In the genomic region with DNA sequence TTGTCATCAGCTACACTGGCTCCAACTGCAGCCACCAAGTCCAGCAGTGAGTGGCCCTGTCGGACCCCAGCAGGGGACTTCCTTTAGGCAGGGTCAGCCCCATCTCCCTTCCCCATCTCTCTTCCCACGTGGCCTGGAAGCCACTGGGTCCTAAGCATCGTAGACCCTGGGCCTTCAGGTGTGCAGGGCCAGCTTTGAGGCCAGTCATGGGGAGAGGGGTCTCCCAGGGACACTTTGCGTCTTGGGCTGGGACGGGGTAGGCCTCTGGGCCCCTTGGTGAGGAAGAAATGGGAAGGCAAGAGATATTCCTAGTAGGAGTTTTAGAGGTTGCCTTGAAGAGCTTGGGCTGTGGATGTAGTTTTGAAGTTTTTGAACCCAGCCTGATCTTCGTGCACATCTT, we compare ENCODE assay signal across 15 cellular contexts. TPM values are rescaled to one million over a fixed set of nuclear protein-coding genes. Genes with fewer than 3 reads are reported as not detected.
DNase-seq lines count a peak whose midpoint lies in the region; ATAC-seq, FAIRE-seq and TF ChIP-seq lines count a peak whose summit lies in the region.
"Had no signal": no experiment of that assay in that cellular context is flagged by ENCODE, and none has a peak within 500 bp of the region (broad histone marks: within the 10 kb centered on the region; RNA-seq: fewer than 3 reads in every experiment).

No MANE protein-coding gene starts in this region.

- H4K20me1 ChIP-seq in K562 (replicated peaks; ENCODE audit: control insufficient read depth, insufficient read depth, low read length), result no peaks in the 10 kb centered on the region
- H4K20me1 ChIP-seq: BLaER1 had no signal

- no peak overlapping the region for H2AFZ ChIP-seq in K562 (ENCODE audit: low read depth, low read length)
- no peak overlapping the region for H2AFZ ChIP-seq in mesenchymal stem cell (ENCODE audit: low read depth, low read length)
- H2AFZ ChIP-seq: GM23338 had no signal

- no peak overlapping the region for H3K23ac ChIP-seq in mesenchymal stem cell (ENCODE audit: low read length in 2 of 2)

- 87% methylated on average over 6 of the region's 6 CpGs for whole genome bisulfite sequencing in K562 (ENCODE audit: insufficient coverage, low coverage, missing lambda C conversion rate)
- 98% methylated on average over 6 of the region's 6 CpGs for WGBS in mesenchymal stem cell
- 90% methylated on average over 6 of the region's 6 CpGs for WGBS in thyroid gland, 2 donors

- no peak overlapping the region for H2BK120ac ChIP-seq in mesenchymal stem cell (ENCODE audit: low read depth, low read length)

- H3K9me3 ChIP-seq in K562 (replicated peaks; ENCODE audit: control insufficient read depth, insufficient read depth, low read depth, low read length), result no peaks in the 10 kb centered on the region
- no peaks in the 10 kb centered on the region for H3K9me3 ChIP-seq in mesenchymal stem cell (ENCODE audit: control insufficient read depth, low read length)
- no peaks in the 10 kb centered on the region for H3K9me3 ChIP-seq in thyroid gland

- no peak overlapping the region for H3K4ac ChIP-seq in mesenchymal stem cell (ENCODE audit: low read depth in 1 of 2, low read length in 2 of 2)

- H3K18ac ChIP-seq in mesenchymal stem cell (ENCODE audit: low read depth in 1 of 2, low read length in 2 of 2), result no peak overlapping the region

- H3K14ac ChIP-seq in mesenchymal stem cell (ENCODE audit: low read length in 2 of 2), result no peak overlapping the region

- no peak overlapping the region for H2AK5ac ChIP-seq in mesenchymal stem cell (ENCODE audit: low read length, severe bottlenecking)

- no peak for TF ChIP-seq RAD21 in K562 (CRISPR knock-in tag; conservative IDR thresholded peaks at IDR 0.05 in 1 of 2, IDR thresholded peaks at IDR 0.05 in 1 of 2)

- H2BK12ac ChIP-seq in mesenchymal stem cell (ENCODE audit: low read length in 2 of 2), result no peak overlapping the region

- POLR2A ChIA-PET in activated CD8-positive, alpha-beta T cell treated with anti-CD3 and anti-CD28 coated beads, Interleukin-2, amount 10 ng/mL, durations not matched to agents 7 days and 5 days (lab: Charles Lee), result no interaction called here
- POLR2A ChIA-PET in activated CD8-positive, alpha-beta T cell treated with anti-CD3 and anti-CD28 coated beads for 36 hours (lab: Charles Lee), result no interaction called here
- POLR2A ChIA-PET in K562 (lab: Yijun Ruan, JAX), result no interaction called here

- peaks cover 87% of the 10 kb centered on the region for H3K36me3 ChIP-seq in K562 (ENCODE audit: control insufficient read depth, insufficient read depth, low read length)
- peaks cover 79 to 83% of the 10 kb centered on the region in 2 experiments for H3K36me3 ChIP-seq in mesenchymal stem cell (ENCODE audit: control insufficient read depth in 1 of 2, insufficient read depth in 2 of 2, low read depth in 1 of 2, low read length in 2 of 2)
- H3K36me3 ChIP-seq in thyroid gland, result peaks cover 75 to 80% of the 10 kb centered on the region in 2 donors

- H3K4me3 Mint-ChIP-seq in activated CD8-positive, alpha-beta T cell treated with anti-CD3 and anti-CD28 coated beads, Interleukin-2, amount 10 ng/mL, durations not matched to agents 7 days and 5 days, result no peak overlapping the region
- H3K4me3 Mint-ChIP-seq in activated CD8-positive, alpha-beta T cell treated with anti-CD3 and anti-CD28 coated beads for 36 hours, result no peak overlapping the region
- H3K4me3 Mint-ChIP-seq: GM23338, H9 had no signal

- peaks cover 83% of the 10 kb centered on the region for H3K36me3 Mint-ChIP-seq in activated CD8-positive, alpha-beta T cell treated with anti-CD3 and anti-CD28 coated beads, Interleukin-2, amount 10 ng/mL, durations not matched to agents 7 days and 5 days (ENCODE audit: low read depth)
- peaks cover 50% of the 10 kb centered on the region for H3K36me3 Mint-ChIP-seq in activated CD8-positive, alpha-beta T cell treated with anti-CD3 and anti-CD28 coated beads for 36 hours (ENCODE audit: low read depth)

- intact Hi-C loops in activated CD8-positive, alpha-beta T cell treated with anti-CD3 and anti-CD28 coated beads for 36 hours (cut with micrococcal nuclease), result no loop called here
- intact Hi-C loops in K562 (cut with micrococcal nuclease), result no loop called here
- intact Hi-C loops in thyroid gland (cut with DNase I), result no loop called here

- in situ Hi-C loops in K562 (cut with MboI), result no loop called here

- no peak overlapping the region for H3K4me2 ChIP-seq in K562 (ENCODE audit: insufficient read depth, low read length)
- H3K4me2 ChIP-seq in mesenchymal stem cell (ENCODE audit: low read length, poor library complexity, severe bottlenecking), result no peak overlapping the region
- H3K4me2 ChIP-seq: BLaER1, GM23338 had no signal

- TF ChIP-seq EP300 in K562 (IDR thresholded peaks at IDR 0.05; ENCODE audit: low read length), result no peak

- peak overlapping the region; percentile 12 for H2BK5ac ChIP-seq in mesenchymal stem cell (ENCODE audit: low read depth, low read length, poor library complexity, severe bottlenecking)

- no peak overlapping the region for H3K27ac ChIP-seq in K562 (ENCODE audit: extremely low read depth, low read depth, low read length)
- H3K27ac ChIP-seq in mesenchymal stem cell (ENCODE audit: low read length, poor library complexity, severe bottlenecking), result no peak overlapping the region
- H3K27ac ChIP-seq in thyroid gland, result peak overlapping the region in 2 of 3 donors; percentile 70 to 95
- H3K27ac ChIP-seq: BLaER1 had no signal

- no TSS peak for BruUV-seq in K562 (replicated peaks; lab: Mats Ljungman, UMichigan)

- no peak overlapping the region for H4K91ac ChIP-seq in mesenchymal stem cell (ENCODE audit: low read length)

- no peak for TF ChIP-seq CTCF in activated CD8-positive, alpha-beta T cell treated with anti-CD3 and anti-CD28 coated beads for 36 hours (IDR thresholded peaks at IDR 0.05)
- TF ChIP-seq CTCF in K562 (IDR thresholded peaks at IDR 0.05 in 2 of 3, conservative IDR thresholded peaks at IDR 0.05 in 1 of 3; ENCODE audit: insufficient read depth in 2 of 3, low read depth in 1 of 3, low read length in 3 of 3) (no peak), thyroid gland (IDR thresholded peaks at IDR 0.05) (no peak)

- H3K9me3 Mint-ChIP-seq in activated CD8-positive, alpha-beta T cell treated with anti-CD3 and anti-CD28 coated beads, Interleukin-2, amount 10 ng/mL, durations not matched to agents 7 days and 5 days (ENCODE audit: insufficient read depth), result no peaks in the 10 kb centered on the region
- no peaks in the 10 kb centered on the region for H3K9me3 Mint-ChIP-seq in activated CD8-positive, alpha-beta T cell treated with anti-CD3 and anti-CD28 coated beads for 36 hours

- peaks cover 4% of the 10 kb centered on the region for H3K4me1 Mint-ChIP-seq in activated CD8-positive, alpha-beta T cell treated with anti-CD3 and anti-CD28 coated beads, Interleukin-2, amount 10 ng/mL, durations not matched to agents 7 days and 5 days (ENCODE audit: low read depth)
- peaks cover 2% of the 10 kb centered on the region for H3K4me1 Mint-ChIP-seq in activated CD8-positive, alpha-beta T cell treated with anti-CD3 and anti-CD28 coated beads for 36 hours (ENCODE audit: low read depth)
- H3K4me1 Mint-ChIP-seq: GM23338, H9 had no signal

- H3K27me3 Mint-ChIP-seq in activated CD8-positive, alpha-beta T cell treated with anti-CD3 and anti-CD28 coated beads, Interleukin-2, amount 10 ng/mL, durations not matched to agents 7 days and 5 days (ENCODE audit: low read depth), result no peaks in the 10 kb centered on the region
- H3K27me3 Mint-ChIP-seq in activated CD8-positive, alpha-beta T cell treated with anti-CD3 and anti-CD28 coated beads for 36 hours, result no peaks in the 10 kb centered on the region

- H3K9me1 ChIP-seq in K562 (ENCODE audit: control insufficient read depth, insufficient read depth, low read length), result no peaks in the 10 kb centered on the region

- no peak overlapping the region for H3K4me3 ChIP-seq in K562
- no peak overlapping the region for H3K4me3 ChIP-seq in mesenchymal stem cell (ENCODE audit: insufficient read depth in 1 of 2, low read depth in 1 of 2, low read length in 2 of 2)
- H3K4me3 ChIP-seq in thyroid gland (replicated peaks in 1 of 3), result no peak overlapping the region
- H3K4me3 ChIP-seq: BLaER1, GM23338 had no signal

- CTCF ChIA-PET in activated CD8-positive, alpha-beta T cell treated with anti-CD3 and anti-CD28 coated beads, Interleukin-2, amount 10 ng/mL, durations not matched to agents 7 days and 5 days (lab: Charles Lee), result no interaction called here
- CTCF ChIA-PET in activated CD8-positive, alpha-beta T cell treated with anti-CD3 and anti-CD28 coated beads for 36 hours (lab: Charles Lee), result interaction anchor here (1.5 kb wide), 1 partner anchor 169 kb away, joined by 3 read pairs; no protein-coding TSS in a partner anchor
- CTCF ChIA-PET in K562 (lab: Yijun Ruan, JAX; ENCODE audit: low intra/inter-chr PET ratio), result no interaction called here

- 0 out of 4 replicates have a peak overlapping the region, but pooled peaks of 1 of the 2 experiments have one; percentile 66 for H3K9ac ChIP-seq in K562 (ENCODE audit: insufficient read depth in 1 of 2, low read depth in 2 of 2, low read length in 2 of 2)
- no peak overlapping the region for H3K9ac ChIP-seq in mesenchymal stem cell (ENCODE audit: low read length)
- H3K9ac ChIP-seq: BLaER1 had no signal

- no peak overlapping the region for H2BK15ac ChIP-seq in mesenchymal stem cell (ENCODE audit: low read depth, poor library complexity, severe bottlenecking)

- H3K79me2 ChIP-seq in K562 (ENCODE audit: control insufficient read depth, insufficient read depth, low read length), result peaks cover 11% of the 10 kb centered on the region; the same call in 2 of the 3 replicates

- no peaks in the 10 kb centered on the region for H3K27me3 ChIP-seq in K562 (ENCODE audit: control insufficient read depth in 2 of 2, insufficient read depth in 2 of 2, low read length in 2 of 2)
- no peaks in the 10 kb centered on the region for H3K27me3 ChIP-seq in mesenchymal stem cell (ENCODE audit: control insufficient read depth in 1 of 2, insufficient read depth in 1 of 2, low read length in 2 of 2)
- H3K27me3 ChIP-seq in thyroid gland, result no peaks in the 10 kb centered on the region
- H3K27me3 ChIP-seq: BLaER1 had no signal

- no peak for FAIRE-seq in K562 (lab: Jason Lieb, UNC)
- FAIRE-seq: GM18507 had no signal

- no peak overlapping the region for H4K8ac ChIP-seq in mesenchymal stem cell (ENCODE audit: low read length)

- no peak for DNase-seq in activated CD8-positive, alpha-beta T cell treated with anti-CD3 and anti-CD28 coated beads, Interleukin-2, amount 10 ng/mL, durations not matched to agents 7 days and 5 days
- no peak for DNase-seq in activated CD8-positive, alpha-beta T cell treated with anti-CD3 and anti-CD28 coated beads for 36 hours
- DNase-seq in K562 (ENCODE audit: extremely low read depth in 1 of 4, low spot score in 3 of 4) (no peak), mesenchymal stem cell (no peak), thyroid gland (no peak), epidermal melanocyte (ENCODE audit: insufficient read length, low spot score) (no peak), NCI-H526 (lab: John Stamatoyannopoulos, UW) (no peak)
- DNase-seq: 8988T, AML-193, DMS53, H9 had no signal

- peak overlapping the region; percentile 34 for H3K27ac Mint-ChIP-seq in activated CD8-positive, alpha-beta T cell treated with anti-CD3 and anti-CD28 coated beads, Interleukin-2, amount 10 ng/mL, durations not matched to agents 7 days and 5 days
- no peak overlapping the region for H3K27ac Mint-ChIP-seq in activated CD8-positive, alpha-beta T cell treated with anti-CD3 and anti-CD28 coated beads for 36 hours
- H3K27ac Mint-ChIP-seq: GM23338, H9 had no signal

- no peak for ATAC-seq in activated CD8-positive, alpha-beta T cell treated with anti-CD3 and anti-CD28 coated beads, Interleukin-2, amount 10 ng/mL, durations not matched to agents 7 days and 5 days
- no peak for ATAC-seq in activated CD8-positive, alpha-beta T cell treated with anti-CD3 and anti-CD28 coated beads for 36 hours
- ATAC-seq in K562 (no peak), HG02642 (IDR thresholded peaks at IDR 0.05; ENCODE audit: poor library complexity, unreplicated experiment) (no peak)
- ATAC-seq: GM23338 had no signal

- H3K79me1 ChIP-seq in mesenchymal stem cell (replicated peaks; ENCODE audit: low read length, poor library complexity, severe bottlenecking), result peaks cover 18% of the 10 kb centered on the region

- TF ChIP-seq POLR2A in K562 (conservative IDR thresholded peaks at IDR 0.05), result no peak
- no peak for TF ChIP-seq POLR2A in thyroid gland (IDR thresholded peaks at IDR 0.05)

- H3K4me1 ChIP-seq in K562 (replicated peaks in 1 of 2; ENCODE audit: control insufficient read depth in 2 of 2, insufficient read depth in 2 of 2, low read length in 2 of 2) (peaks cover 25 to 36% of the 10 kb centered on the region in 2 experiments; a peak in 4 of 5 replicates), mesenchymal stem cell (ENCODE audit: control insufficient read depth, insufficient read depth, low read depth, low read length) (peaks cover 2% of the 10 kb centered on the region), thyroid gland (peaks cover 14 to 42% of the 10 kb centered on the region in 2 donors)

RNA-seq across cellular contexts. Expression of gene MIIP, which starts 12.1 kb away (rescaled TPM):
- total RNA-seq in activated CD8-positive, alpha-beta T cell treated with anti-CD3 and anti-CD28 coated beads, Interleukin-2, amount 10 ng/mL, durations not matched to agents 7 days and 5 days, result 10 to 100 TPM; 34.7 to 37.4 TPM
- 10 to 100 TPM; 24.0 to 24.7 TPM for total RNA-seq in activated CD8-positive, alpha-beta T cell treated with anti-CD3 and anti-CD28 coated beads for 36 hours
- total RNA-seq in K562 (2011; cell fraction: chromatin; rRNA removed; ENCODE audit: low replicate concordance), result 73.6 and 259 TPM in 2 replicates
- total RNA-seq in K562 (2011; cell fraction: nucleolus; rRNA removed), result 259 and 285 TPM in 2 replicates
- 145 and 161 TPM in 2 replicates for total RNA-seq in K562 (2011; cell fraction: nucleoplasm; rRNA removed)
- total RNA-seq in K562 (2014; rRNA removed) (117 and 131 TPM in 2 replicates), K562 (2014; rRNA removed; fragmentation: Illumina TruSeq; extraction: Trizol) (11.8 and 17.2 TPM in 2 replicates), K562 (2015; rRNA removed; fragmentation: Illumina TruSeq; extraction: Trizol) (50.7 and 55.6 TPM in 2 replicates), K562 (2021) (92.8 and 102 TPM in 2 replicates), thyroid gland (10 to 100 TPM; 17.7 to 39.1 (median 30.6) TPM)
- polyA plus RNA-seq in K562 (2011; rRNA removed) (48.3 and 113 TPM in 2 replicates), K562 (2014; fragmentation: Illumina TruSeq; extraction: Trizol) (30.8 and 57.5 TPM in 2 replicates), K562 (2014; fragmentation: Nextera tagmentation; extraction: Ambion mirVana) (1 to 10 TPM; 2.5 to 5.1 TPM), K562 (2014; rRNA removed) (105 and 108 TPM in 2 replicates)
- polyA plus RNA-seq in K562 (2011; cell fraction: cytosol; rRNA removed), result 79.2 and 124 TPM in 2 replicates
- polyA plus RNA-seq in K562 (2011; cell fraction: nucleus; rRNA removed), result 514 and 538 TPM in 2 replicates
- 79.3 and 134 TPM in 2 replicates for polyA plus RNA-seq in K562 (2012)
- 15.8 and 16.2 TPM in 2 replicates for polyA minus RNA-seq in K562 (2011; rRNA and poly(A)+ RNA removed)
- polyA minus RNA-seq in K562 (2011; cell fraction: cytosol; rRNA and poly(A)+ RNA removed), result 26.3 and 43.2 TPM in 2 replicates
- polyA minus RNA-seq in K562 (2011; cell fraction: nucleus; rRNA and poly(A)+ RNA removed), result 54.1 and 78.2 TPM in 2 replicates
- polyA plus RNA-seq in mesenchymal stem cell (2013, experiment 1 of 2), result 13.4 TPM
- 14.0 TPM for polyA plus RNA-seq in mesenchymal stem cell (2013, experiment 2 of 2)

RNA-seq across cellular contexts. Expression of gene MFN2, which starts 27.0 kb away (rescaled TPM):
- 10 to 100 TPM; 55.1 to 60.4 TPM for total RNA-seq in activated CD8-positive, alpha-beta T cell treated with anti-CD3 and anti-CD28 coated beads, Interleukin-2, amount 10 ng/mL, durations not matched to agents 7 days and 5 days
- 10 to 100 TPM; 51.0 to 51.1 TPM for total RNA-seq in activated CD8-positive, alpha-beta T cell treated with anti-CD3 and anti-CD28 coated beads for 36 hours
- 133 and 181 TPM in 2 replicates for total RNA-seq in K562 (2011; cell fraction: chromatin; rRNA removed; ENCODE audit: low replicate concordance)
- 106 and 110 TPM in 2 replicates for total RNA-seq in K562 (2011; cell fraction: nucleolus; rRNA removed)
- 88.2 and 107 TPM in 2 replicates for total RNA-seq in K562 (2011; cell fraction: nucleoplasm; rRNA removed)
- 95.4 and 108 TPM in 2 replicates for total RNA-seq in K562 (2014; rRNA removed)
- 87.1 and 109 TPM in 2 replicates for total RNA-seq in K562 (2014; rRNA removed; fragmentation: Illumina TruSeq; extraction: Trizol)
- total RNA-seq in K562 (2015; rRNA removed; fragmentation: Illumina TruSeq; extraction: Trizol), result 79.6 and 82.9 TPM in 2 replicates
- total RNA-seq in K562 (2021), result 147 and 158 TPM in 2 replicates
- 83.4 and 112 TPM in 2 replicates for polyA plus RNA-seq in K562 (2011; rRNA removed)
- polyA plus RNA-seq in K562 (2011; cell fraction: cytosol; rRNA removed), result 74.2 and 81.7 TPM in 2 replicates
- polyA plus RNA-seq in K562 (2011; cell fraction: nucleus; rRNA removed), result 185 and 193 TPM in 2 replicates
- polyA plus RNA-seq in K562 (2012), result 74.5 and 123 TPM in 2 replicates
- 139 and 165 TPM in 2 replicates for polyA plus RNA-seq in K562 (2014; fragmentation: Illumina TruSeq; extraction: Trizol)
- 10 to 100 TPM; 10.5 to 14.0 TPM for polyA plus RNA-seq in K562 (2014; fragmentation: Nextera tagmentation; extraction: Ambion mirVana)
- 94.6 and 99.9 TPM in 2 replicates for polyA plus RNA-seq in K562 (2014; rRNA removed)
- polyA minus RNA-seq in K562 (2011; rRNA and poly(A)+ RNA removed), result 105 and 127 TPM in 2 replicates
- 52.3 and 57.5 TPM in 2 replicates for polyA minus RNA-seq in K562 (2011; cell fraction: cytosol; rRNA and poly(A)+ RNA removed)
- 38.1 and 91.4 TPM in 2 replicates for polyA minus RNA-seq in K562 (2011; cell fraction: nucleus; rRNA and poly(A)+ RNA removed)
- polyA plus RNA-seq in mesenchymal stem cell (2013, experiment 1 of 2), result 32.9 TPM
- polyA plus RNA-seq in mesenchymal stem cell (2013, experiment 2 of 2), result 32.5 TPM
- total RNA-seq in thyroid gland, result 100 to 1,000 TPM in 2 of 4 donors, 10 to 100 TPM in 2; 80.0 to 131 (median 111) TPM

RNA-seq across cellular contexts. Expression of gene TNFRSF8, which starts 55.9 kb away (rescaled TPM):
- total RNA-seq in activated CD8-positive, alpha-beta T cell treated with anti-CD3 and anti-CD28 coated beads, Interleukin-2, amount 10 ng/mL, durations not matched to agents 7 days and 5 days, result under 1 TPM; 0.95 to 0.97 TPM
- total RNA-seq in activated CD8-positive, alpha-beta T cell treated with anti-CD3 and anti-CD28 coated beads for 36 hours, result 1 to 10 TPM; 1.5 to 1.8 TPM
- 14.4 and 37.6 TPM in 2 replicates for total RNA-seq in K562 (2011; cell fraction: chromatin; rRNA removed; ENCODE audit: low replicate concordance)
- 36.7 and 39.3 TPM in 2 replicates for total RNA-seq in K562 (2011; cell fraction: nucleolus; rRNA removed)
- total RNA-seq in K562 (2011; cell fraction: nucleoplasm; rRNA removed), result 23.4 and 24.7 TPM in 2 replicates
- 22.2 and 27.1 TPM in 2 replicates for total RNA-seq in K562 (2014; rRNA removed)
- 5.9 and 8.7 TPM in 2 replicates for total RNA-seq in K562 (2014; rRNA removed; fragmentation: Illumina TruSeq; extraction: Trizol)
- total RNA-seq in K562 (2015; rRNA removed; fragmentation: Illumina TruSeq; extraction: Trizol), result 17.1 and 18.9 TPM in 2 replicates
- 38.4 and 40.2 TPM in 2 replicates for total RNA-seq in K562 (2021)
- 5.6 and 12.0 TPM in 2 replicates for polyA plus RNA-seq in K562 (2011; rRNA removed)
- polyA plus RNA-seq in K562 (2011; cell fraction: cytosol; rRNA removed), result 10.7 and 17.1 TPM in 2 replicates
- 8.7 and 10.8 TPM in 2 replicates for polyA plus RNA-seq in K562 (2011; cell fraction: nucleus; rRNA removed)
- polyA plus RNA-seq in K562 (2012), result 23.2 and 39.4 TPM in 2 replicates
- 22.4 and 24.4 TPM in 2 replicates for polyA plus RNA-seq in K562 (2014; fragmentation: Illumina TruSeq; extraction: Trizol)
- 1 to 10 TPM; 3.5 to 3.7 TPM for polyA plus RNA-seq in K562 (2014; fragmentation: Nextera tagmentation; extraction: Ambion mirVana)
- polyA plus RNA-seq in K562 (2014; rRNA removed), result 18.2 and 19.9 TPM in 2 replicates
- 6.5 and 7.8 TPM in 2 replicates for polyA minus RNA-seq in K562 (2011; rRNA and poly(A)+ RNA removed)
- polyA minus RNA-seq in K562 (2011; cell fraction: cytosol; rRNA and poly(A)+ RNA removed), result 14.6 and 16.9 TPM in 2 replicates
- 5.3 and 7.6 TPM in 2 replicates for polyA minus RNA-seq in K562 (2011; cell fraction: nucleus; rRNA and poly(A)+ RNA removed)
- polyA plus RNA-seq in mesenchymal stem cell (2013, experiment 1 of 2), result 0.03 TPM
- not detected for polyA plus RNA-seq in mesenchymal stem cell (2013, experiment 2 of 2)
- total RNA-seq in thyroid gland, result not detected

Comparison
In these comparisons a context has a peak if more than half of its experiments do, and no peak if none do; other contexts are left out.
1. H3K27ac ChIP-seq: peak in thyroid gland (2 of 3); none in K562 (single experiment) and mesenchymal stem cell (single experiment).